In the genomic region with DNA sequence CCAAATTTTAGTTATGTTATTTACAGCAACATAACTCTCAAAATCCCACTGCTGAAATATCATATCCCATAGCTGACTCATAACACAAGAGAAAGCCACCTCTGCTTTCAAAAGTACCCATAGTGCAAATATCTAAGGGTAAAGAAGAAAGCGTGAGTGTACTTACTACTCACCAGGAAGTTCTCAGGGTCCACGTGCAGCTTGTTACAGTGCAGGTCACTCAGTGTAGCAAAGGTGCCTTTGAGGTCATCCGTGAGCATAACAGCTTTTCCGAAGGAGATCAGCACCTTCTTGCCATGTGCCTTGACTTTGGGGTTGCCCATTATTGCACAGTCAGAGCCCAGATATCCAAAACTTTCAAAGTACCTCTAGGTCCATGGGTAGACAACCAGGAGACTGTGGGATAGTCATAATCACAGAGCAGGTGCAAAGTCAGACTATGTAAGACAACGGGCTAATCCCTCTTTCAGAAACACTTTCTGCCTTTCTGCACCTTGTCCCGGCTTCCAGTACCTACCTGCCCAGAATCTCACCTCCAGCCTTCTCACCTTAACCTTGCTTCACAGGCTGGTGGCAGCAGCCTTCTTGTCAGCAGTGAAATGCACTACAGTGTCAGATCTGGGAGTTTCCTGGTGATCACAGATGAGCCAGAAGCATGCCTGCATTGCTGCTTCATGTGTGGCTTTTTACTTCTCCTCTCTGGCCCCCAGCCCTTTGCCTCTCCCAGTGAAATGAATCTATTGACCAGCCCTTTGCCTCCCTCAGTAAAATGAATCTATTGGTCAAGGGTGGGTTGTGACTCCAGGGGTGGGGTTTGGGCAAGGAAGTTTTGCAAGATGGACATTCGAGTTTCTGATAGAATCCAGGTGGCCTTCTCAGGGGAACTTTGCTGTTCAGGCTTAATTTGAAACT, we compare ENCODE assay signal across 1 cellular context.
TF ChIP-seq lines count a peak whose summit lies in the region.

No MANE protein-coding gene starts in this region.

TF ChIP-seq in GM12878, 131 proteins besides CTCF, POLR2A, EP300 and RAD21:
- TF ChIP-seq CBX5 (IDR thresholded peaks at IDR 0.05; ENCODE audit: low read depth) (no peak), GABPA (IDR thresholded peaks at IDR 0.05; ENCODE audit: low read depth) (no peak), YBX1 (IDR thresholded peaks at IDR 0.05) (no peak), FOXM1 (IDR thresholded peaks at IDR 0.05; ENCODE audit: low read depth, low read length) (no peak), BHLHE40 (IDR thresholded peaks at IDR 0.05; ENCODE audit: borderline replicate concordance in 1 of 2, low read depth in 2 of 2, low read length in 1 of 2) (peak in 1 of 2 experiments; percentile 47; a peak in 1 of 4 replicates), KLF5 (IDR thresholded peaks at IDR 0.05; ENCODE audit: partially characterized antibody) (no peak), RCOR1 (conservative IDR thresholded peaks at IDR 0.05; ENCODE audit: low read depth, low read length) (no peak)
- TF ChIP-seq, protein P1, sequence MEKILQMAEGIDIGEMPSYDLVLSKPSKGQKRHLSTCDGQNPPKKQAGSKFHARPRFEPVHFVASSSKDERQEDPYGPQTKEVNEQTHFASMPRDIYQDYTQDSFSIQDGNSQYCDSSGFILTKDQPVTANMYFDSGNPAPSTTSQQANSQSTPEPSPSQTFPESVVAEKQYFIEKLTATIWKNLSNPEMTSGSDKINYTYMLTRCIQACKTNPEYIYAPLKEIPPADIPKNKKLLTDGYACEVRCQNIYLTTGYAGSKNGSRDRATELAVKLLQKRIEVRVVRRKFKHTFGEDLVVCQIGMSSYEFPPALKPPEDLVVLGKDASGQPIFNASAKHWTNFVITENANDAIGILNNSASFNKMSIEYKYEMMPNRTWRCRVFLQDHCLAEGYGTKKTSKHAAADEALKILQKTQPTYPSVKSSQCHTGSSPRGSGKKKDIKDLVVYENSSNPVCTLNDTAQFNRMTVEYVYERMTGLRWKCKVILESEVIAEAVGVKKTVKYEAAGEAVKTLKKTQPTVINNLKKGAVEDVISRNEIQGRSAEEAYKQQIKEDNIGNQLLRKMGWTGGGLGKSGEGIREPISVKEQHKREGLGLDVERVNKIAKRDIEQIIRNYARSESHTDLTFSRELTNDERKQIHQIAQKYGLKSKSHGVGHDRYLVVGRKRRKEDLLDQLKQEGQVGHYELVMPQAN (conservative IDR thresholded peaks at IDR 0.05), result no peak
